In the genomic region with DNA sequence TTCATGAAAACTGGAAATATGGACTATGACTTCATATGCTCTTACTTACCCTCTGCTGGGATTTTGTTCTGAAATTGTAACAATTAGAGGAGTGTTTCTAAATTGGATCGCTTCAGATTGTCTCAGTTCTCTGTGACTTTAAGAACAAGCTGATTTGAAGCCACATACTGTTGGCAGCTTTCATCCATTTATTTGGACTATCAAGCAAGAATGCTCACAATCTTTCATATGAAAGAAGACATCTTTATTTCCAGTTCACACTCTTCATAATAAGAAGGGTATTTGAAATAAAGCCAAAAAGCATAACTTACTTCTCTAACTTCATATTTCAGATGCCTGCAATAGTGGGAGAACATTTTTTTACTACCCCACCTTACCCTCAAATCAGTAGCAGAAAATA, we compare ENCODE assay signal across 11 cellular contexts.
A peak's percentile ranks its signal among the peaks of the same experiment; 100 is the strongest.
DNase-seq lines count a peak whose midpoint lies in the region; ATAC-seq and TF ChIP-seq lines count a peak whose summit lies in the region.
"Had no signal": no experiment of that assay in that cellular context is flagged by ENCODE, and none has a peak within 500 bp of the region (broad histone marks: within the 10 kb centered on the region; RNA-seq: fewer than 3 reads in every experiment).

No MANE protein-coding gene starts in this region.

- no peaks in the 10 kb centered on the region for H3K9me3 ChIP-seq in adipocyte (ENCODE audit: control insufficient read depth, low read length)
- no peaks in the 10 kb centered on the region for H3K9me3 ChIP-seq in skeletal muscle tissue (ENCODE audit: control insufficient read depth in 3 of 3, low read length in 3 of 3)
- no peaks in the 10 kb centered on the region for H3K9me3 ChIP-seq in MM.1S (replicated peaks; ENCODE audit: insufficient read depth, low read length)
- H3K9me3 ChIP-seq in SJCRH30 (replicated peaks): no peaks in the 10 kb centered on the region

- H3K4me1 ChIP-seq in adipocyte (ENCODE audit: control insufficient read depth, insufficient read depth, low read length): peaks cover 34% of the 10 kb centered on the region
- H3K4me1 ChIP-seq in skeletal muscle tissue (ENCODE audit: control insufficient read depth in 3 of 3, insufficient read depth in 3 of 3, low read length in 3 of 3): peaks cover 13 to 31% (median 16%) of the 10 kb centered on the region in 3 donors
- no peaks in the 10 kb centered on the region for H3K4me1 ChIP-seq in MM.1S (ENCODE audit: low read length)
- H3K4me1 ChIP-seq in SJCRH30: no peaks in the 10 kb centered on the region

- peak; percentile 12 for DNase-seq in EL
- DNase-seq in adipocyte (ENCODE audit: low read depth): peak; percentile 53
- DNase-seq in left ventricle myocardium superior: no peak
- DNase-seq in NCI-H1092 (lab: John Stamatoyannopoulos, UW): no peak
- no peak for DNase-seq in MM.1S
- DNase-seq in SJCRH30: no peak
- DNase-seq: activated naive CD4-positive, alpha-beta T cell treated with Interleukin-2 at 50 U/mL for 16 hours; hypothalamus; stimulated activated CD4-positive, alpha-beta T cell treated with anti-CD3 and anti-CD28 coated beads, Interleukin-15, amount 100 ng/mL, for 24 hours had no signal

- H3K9me2 ChIP-seq in MM.1S (replicated peaks; ENCODE audit: insufficient read depth, low read length): no peaks in the 10 kb centered on the region

- peak; percentile 17 for ATAC-seq in left ventricle myocardium superior
- ATAC-seq in activated CD4-positive, CD25-positive, alpha-beta regulatory T cell treated with anti-CD3 and anti-CD28 coated beads, Interleukin-2, amount 50 U/mL, for 24 hours: no peak

- H3K4me3 ChIP-seq in adipocyte (ENCODE audit: low read length) (peak overlapping the region; percentile 60), skeletal muscle tissue (ENCODE audit: low read length in 3 of 3) (no peak overlapping the region), MM.1S (ENCODE audit: low read length) (no peak overlapping the region), SJCRH30 (no peak overlapping the region)

- peak overlapping the region; percentile 45 for H3K27ac ChIP-seq in skeletal muscle tissue (ENCODE audit: low read depth, low read length)
- H3K27ac ChIP-seq in MM.1S (ENCODE audit: low read length): no peak overlapping the region
- H3K27ac ChIP-seq in SJCRH30: no peak overlapping the region

- H3K27me3 ChIP-seq in adipocyte (replicated peaks; ENCODE audit: control insufficient read depth, insufficient read depth, low read length) (no peaks in the 10 kb centered on the region), skeletal muscle tissue (ENCODE audit: control insufficient read depth in 3 of 3, insufficient read depth in 3 of 3, low read length in 3 of 3) (no peaks in the 10 kb centered on the region), MM.1S (replicated peaks; ENCODE audit: insufficient read depth, low read length) (no peaks in the 10 kb centered on the region), SJCRH30 (no peaks in the 10 kb centered on the region)

- H3K36me3 ChIP-seq in adipocyte (ENCODE audit: control insufficient read depth, insufficient read depth, low read length, severe bottlenecking) (no peaks in the 10 kb centered on the region), skeletal muscle tissue (ENCODE audit: control insufficient read depth in 3 of 3, insufficient read depth in 3 of 3, low read length in 3 of 3) (no peaks in the 10 kb centered on the region), MM.1S (replicated peaks; ENCODE audit: insufficient read depth, low read length) (no peaks in the 10 kb centered on the region), SJCRH30 (no peaks in the 10 kb centered on the region)

- H4K20me1 ChIP-seq in MM.1S (ENCODE audit: insufficient read depth, low read length): no peaks in the 10 kb centered on the region

- H2AFZ ChIP-seq in MM.1S (ENCODE audit: low read length): no peak overlapping the region

- H3K9ac ChIP-seq in adipocyte (ENCODE audit: low read length): peak overlapping the region; percentile 71
- H3K9ac ChIP-seq in skeletal muscle tissue (ENCODE audit: low read depth in 1 of 3, low read length in 3 of 3): no peak overlapping the region
- H3K9ac ChIP-seq in MM.1S (ENCODE audit: low read length): no peak overlapping the region

- H3K4me2 ChIP-seq in MM.1S (ENCODE audit: low read depth, low read length): no peak overlapping the region

- TF ChIP-seq CTCF in MM.1S (IDR thresholded peaks at IDR 0.05; ENCODE audit: low read length): no peak

- no peaks in the 10 kb centered on the region for H3K79me2 ChIP-seq in MM.1S (ENCODE audit: low read length)

- no peaks in the 10 kb centered on the region for H3F3A ChIP-seq in MM.1S (ENCODE audit: insufficient read depth, low read length)

- intact Hi-C loops in left ventricle myocardium superior (cut with micrococcal nuclease): no loop called here

Comparison
In these comparisons a context has a peak if more than half of its experiments do, and no peak if none do; other contexts are left out.
1. DNase-seq: peak in EL (single experiment) and adipocyte (single experiment); none in left ventricle myocardium superior (single experiment), NCI-H1092 (single experiment), MM.1S (single experiment) and SJCRH30 (0 of 2).